14 cellular contexts compared by ENCODE assay signal in the genomic region with DNA sequence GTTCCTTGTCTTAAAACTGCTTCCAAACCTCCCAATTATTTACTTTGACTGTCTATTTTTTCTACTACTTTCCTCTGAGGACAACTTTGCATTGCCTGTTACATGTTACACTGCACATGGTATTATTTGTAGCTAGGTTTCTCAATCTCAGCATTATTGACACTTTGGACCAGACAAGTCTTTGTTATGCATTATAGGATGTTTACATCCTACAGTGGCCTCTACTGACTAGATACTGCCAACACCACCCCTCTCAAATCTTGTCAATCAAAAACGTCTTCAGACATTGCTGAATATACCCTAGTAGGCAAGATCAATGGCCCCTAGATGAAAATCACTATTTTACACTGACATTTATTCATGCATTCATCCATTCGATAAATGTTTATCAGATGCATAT.
DNase-seq lines count a peak whose midpoint lies in the region; ATAC-seq, FAIRE-seq and TF ChIP-seq lines count a peak whose summit lies in the region.
"Had no signal": no experiment of that assay in that cellular context is flagged by ENCODE, and none has a peak within 500 bp of the region (broad histone marks: within the 10 kb centered on the region; RNA-seq: fewer than 3 reads in every experiment).

No MANE protein-coding gene starts in this region.

- no peak for FAIRE-seq in K562 (lab: Jason Lieb, UNC)
- FAIRE-seq in HepG2 (lab: Jason Lieb, UNC): no peak

- H3K9me1 ChIP-seq in K562 (ENCODE audit: control insufficient read depth, insufficient read depth, low read length): no peaks in the 10 kb centered on the region

- H2AFZ ChIP-seq in K562 (ENCODE audit: low read depth, low read length) (no peak overlapping the region), HepG2 (ENCODE audit: low read length) (no peak overlapping the region)
- H2AFZ ChIP-seq: parathyroid adenoma, PC-9 had no signal

- H4K20me1 ChIP-seq in K562 (replicated peaks; ENCODE audit: control insufficient read depth, insufficient read depth, low read length): no peaks in the 10 kb centered on the region
- H4K20me1 ChIP-seq in HepG2 (ENCODE audit: insufficient read depth, low read length): no peaks in the 10 kb centered on the region

- peak; percentile 40 for TF ChIP-seq CTCF in GM12873 (IDR thresholded peaks at IDR 0.05; ENCODE audit: insufficient read depth, low read depth, low read length, missing control alignments)
- TF ChIP-seq CTCF in K562 (IDR thresholded peaks at IDR 0.05 in 2 of 3, conservative IDR thresholded peaks at IDR 0.05 in 1 of 3; ENCODE audit: insufficient read depth in 2 of 3, low read depth in 1 of 3, low read length in 3 of 3): peak in 1 of 3 experiments; percentile 22; a peak in 1 of 6 replicates
- TF ChIP-seq CTCF in HepG2 (CRISPR knock-in tag; IDR thresholded peaks at IDR 0.05): no peak

- TF ChIP-seq RAD21 in K562 (CRISPR knock-in tag; conservative IDR thresholded peaks at IDR 0.05 in 1 of 2, IDR thresholded peaks at IDR 0.05 in 1 of 2) (peak; percentile 8 to 19; a peak in 2 of 4 replicates), HepG2 (CRISPR knock-in tag; IDR thresholded peaks at IDR 0.05) (no peak)

- H3K9me3 ChIP-seq in K562 (replicated peaks; ENCODE audit: control insufficient read depth, insufficient read depth, low read depth, low read length): no peaks in the 10 kb centered on the region
- H3K9me3 ChIP-seq in HepG2 (ENCODE audit: low read length): no peaks in the 10 kb centered on the region
- H3K9me3 ChIP-seq: esophagus squamous epithelium had no signal

- CTCF ChIA-PET in K562 (lab: Yijun Ruan, JAX; ENCODE audit: low intra/inter-chr PET ratio) (no interaction called here), HepG2 (lab: Yijun Ruan, JAX; ENCODE audit: low intra/inter-chr PET ratio, low total read pairs) (no interaction called here)

- ATAC-seq in GM19463 (IDR thresholded peaks at IDR 0.05; ENCODE audit: unreplicated experiment): peak; percentile 64
- peak; percentile 79 for ATAC-seq in HG03159 (IDR thresholded peaks at IDR 0.05; ENCODE audit: unreplicated experiment)
- ATAC-seq in K562: peak; percentile 46; the same call in 2 of the 3 replicates
- ATAC-seq in HepG2: no peak
- ATAC-seq in HG03097 (IDR thresholded peaks at IDR 0.05; ENCODE audit: low FRiP score, unreplicated experiment): no peak

- H3K4me1 ChIP-seq in K562 (replicated peaks in 1 of 2; ENCODE audit: control insufficient read depth in 2 of 2, insufficient read depth in 2 of 2, low read length in 2 of 2) (no peaks in the 10 kb centered on the region), HepG2 (ENCODE audit: insufficient read depth, low read length) (no peaks in the 10 kb centered on the region)
- H3K4me1 ChIP-seq: esophagus squamous epithelium, parathyroid adenoma had no signal

- H3K27ac ChIP-seq in K562 (ENCODE audit: extremely low read depth, low read depth, low read length): no peak overlapping the region
- H3K27ac ChIP-seq in HepG2 (ENCODE audit: extremely low read length, insufficient read depth, low read length): no peak overlapping the region
- H3K27ac ChIP-seq: esophagus squamous epithelium, parathyroid adenoma, PC-9 had no signal

- WGBS in K562 (ENCODE audit: insufficient coverage, low coverage, missing lambda C conversion rate): 4% methylated on average over 2 of the region's 2 CpGs
- 0% methylated on average over 2 of the region's 2 CpGs for WGBS in HepG2 (ENCODE audit: low lambda C conversion rate)

- TF ChIP-seq POLR2A in K562 (conservative IDR thresholded peaks at IDR 0.05) (no peak), HepG2 (IDR thresholded peaks at IDR 0.05; ENCODE audit: insufficient read depth in 1 of 2, low read depth in 2 of 2, low read length in 2 of 2) (no peak)

- POLR2A ChIA-PET in K562 (lab: Yijun Ruan, JAX): interaction anchor here (1.1 kb wide), 1 partner anchor 15 kb away, joined by 3 read pairs; no protein-coding TSS in a partner anchor
- POLR2A ChIA-PET in HepG2 (lab: Yijun Ruan, JAX): no interaction called here

- H3K4me3 ChIP-seq in K562: no peak overlapping the region
- H3K4me3 ChIP-seq in HepG2 (replicated peaks in 1 of 3; ENCODE audit: insufficient read depth in 1 of 3, low read depth in 2 of 3, low read length in 3 of 3): no peak overlapping the region
- H3K4me3 ChIP-seq: esophagus squamous epithelium, PC-9 had no signal

- no TSS peak for BruUV-seq in K562 (replicated peaks; lab: Mats Ljungman, UMichigan)
- no TSS peak for BruUV-seq in HepG2 (replicated peaks; lab: Mats Ljungman, UMichigan)

- no peaks in the 10 kb centered on the region for H3K36me3 ChIP-seq in K562 (ENCODE audit: control insufficient read depth, insufficient read depth, low read length)
- no peaks in the 10 kb centered on the region for H3K36me3 ChIP-seq in HepG2 (replicated peaks in 1 of 2; ENCODE audit: control insufficient read depth in 1 of 2, insufficient read depth in 2 of 2, low read length in 2 of 2)
- H3K36me3 ChIP-seq: esophagus squamous epithelium had no signal

- intact Hi-C loops in K562 (cut with micrococcal nuclease) (no loop called here), HepG2 (cut with micrococcal nuclease; ENCODE audit: unreplicated experiment) (no loop called here)

- TF ChIP-seq EP300 in K562 (IDR thresholded peaks at IDR 0.05; ENCODE audit: low read length) (no peak), HepG2 (IDR thresholded peaks at IDR 0.05; ENCODE audit: low read depth in 2 of 2, low read length in 2 of 2) (no peak), HepG2 (CRISPR knock-in tag; IDR thresholded peaks at IDR 0.05; ENCODE audit: borderline replicate concordance) (no peak)

- H3K79me2 ChIP-seq in K562 (ENCODE audit: control insufficient read depth, insufficient read depth, low read length) (no peaks in the 10 kb centered on the region), HepG2 (ENCODE audit: insufficient read depth, low read length) (no peaks in the 10 kb centered on the region)
- H3K79me2 ChIP-seq: parathyroid adenoma had no signal

- DNase-seq in K562 (ENCODE audit: extremely low read depth in 1 of 4, low spot score in 3 of 4) (no peak), HepG2 (ENCODE audit: low spot score) (no peak), NCI-H2107 (lab: John Stamatoyannopoulos, UW) (no peak)
- no peak for DNase-seq in activated CD4-positive, CD25-positive, alpha-beta regulatory T cell treated with anti-CD3 and anti-CD28 coated beads, Interleukin-2, amount 50 U/mL, for 72 hours
- DNase-seq: CD4-positive, CD25-positive, alpha-beta regulatory T cell; esophagus squamous epithelium; PC-9; stimulated activated CD4-positive, alpha-beta T cell treated with anti-CD3 and anti-CD28 coated beads, Interleukin-2, amount 100 ng/mL, for 24 hours; stimulated activated naive CD4-positive, alpha-beta T cell treated with Interleukin-2 at 50 U/mL for 16 hours had no signal

- in situ Hi-C loops in K562 (cut with MboI) (no loop called here), HepG2 (cut with HindIII; ENCODE audit: extremely low pct_ligation_motif_present, low pct_unique_long_range_greater_than_20kb) (no loop called here)

- H3K4me2 ChIP-seq in K562 (ENCODE audit: insufficient read depth, low read length) (no peak overlapping the region), HepG2 (ENCODE audit: low read depth, low read length) (no peak overlapping the region)
- H3K4me2 ChIP-seq: PC-9 had no signal

- no peaks in the 10 kb centered on the region for H3K27me3 ChIP-seq in K562 (ENCODE audit: control insufficient read depth in 2 of 2, insufficient read depth in 2 of 2, low read length in 2 of 2)
- H3K27me3 ChIP-seq in HepG2 (ENCODE audit: control insufficient read depth in 1 of 2, insufficient read depth in 2 of 2, low read length in 2 of 2): no peaks in the 10 kb centered on the region
- H3K27me3 ChIP-seq: esophagus squamous epithelium had no signal

- no peak overlapping the region for H3K9ac ChIP-seq in K562 (ENCODE audit: insufficient read depth in 1 of 2, low read depth in 2 of 2, low read length in 2 of 2)
- no peak overlapping the region for H3K9ac ChIP-seq in HepG2 (ENCODE audit: insufficient read depth, low read depth, low read length)
- H3K9ac ChIP-seq: parathyroid adenoma had no signal

TF ChIP-seq in K562, 482 proteins besides CTCF, POLR2A, EP300 and RAD21:
- TF ChIP-seq SMAD4 (CRISPR knock-in tag; conservative IDR thresholded peaks at IDR 0.05) (no peak), ZNF165 (CRISPR knock-in tag; IDR thresholded peaks at IDR 0.05; ENCODE audit: borderline replicate concordance) (no peak)

TF ChIP-seq in HepG2, 621 proteins besides CTCF, POLR2A, EP300 and RAD21 (continues in another document):
- TF ChIP-seq, protein P1, sequence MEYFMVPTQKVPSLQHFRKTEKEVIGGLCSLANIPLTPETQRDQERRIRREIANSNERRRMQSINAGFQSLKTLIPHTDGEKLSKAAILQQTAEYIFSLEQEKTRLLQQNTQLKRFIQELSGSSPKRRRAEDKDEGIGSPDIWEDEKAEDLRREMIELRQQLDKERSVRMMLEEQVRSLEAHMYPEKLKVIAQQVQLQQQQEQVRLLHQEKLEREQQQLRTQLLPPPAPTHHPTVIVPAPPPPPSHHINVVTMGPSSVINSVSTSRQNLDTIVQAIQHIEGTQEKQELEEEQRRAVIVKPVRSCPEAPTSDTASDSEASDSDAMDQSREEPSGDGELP (IDR thresholded peaks at IDR 0.05; ENCODE audit: borderline replicate concordance, low read depth): no peak
- TF ChIP-seq MEIS2 (CRISPR knock-in tag; IDR thresholded peaks at IDR 0.05) (no peak), XRCC5 (optimal IDR thresholded peaks at IDR 0.05; ENCODE audit: low read length) (no peak), ZNF451 (CRISPR knock-in tag; IDR thresholded peaks at IDR 0.05) (no peak), PAX8 (CRISPR knock-in tag; IDR thresholded peaks at IDR 0.05; ENCODE audit: borderline replicate concordance) (no peak)
- TF ChIP-seq, protein P2, sequence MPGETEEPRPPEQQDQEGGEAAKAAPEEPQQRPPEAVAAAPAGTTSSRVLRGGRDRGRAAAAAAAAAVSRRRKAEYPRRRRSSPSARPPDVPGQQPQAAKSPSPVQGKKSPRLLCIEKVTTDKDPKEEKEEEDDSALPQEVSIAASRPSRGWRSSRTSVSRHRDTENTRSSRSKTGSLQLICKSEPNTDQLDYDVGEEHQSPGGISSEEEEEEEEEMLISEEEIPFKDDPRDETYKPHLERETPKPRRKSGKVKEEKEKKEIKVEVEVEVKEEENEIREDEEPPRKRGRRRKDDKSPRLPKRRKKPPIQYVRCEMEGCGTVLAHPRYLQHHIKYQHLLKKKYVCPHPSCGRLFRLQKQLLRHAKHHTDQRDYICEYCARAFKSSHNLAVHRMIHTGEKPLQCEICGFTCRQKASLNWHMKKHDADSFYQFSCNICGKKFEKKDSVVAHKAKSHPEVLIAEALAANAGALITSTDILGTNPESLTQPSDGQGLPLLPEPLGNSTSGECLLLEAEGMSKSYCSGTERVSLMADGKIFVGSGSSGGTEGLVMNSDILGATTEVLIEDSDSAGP (CRISPR knock-in tag; IDR thresholded peaks at IDR 0.05; ENCODE audit: borderline replicate concordance): no peak

Comparison
In these comparisons a context has a peak if more than half of its experiments do, and no peak if none do; other contexts are left out.
1. ATAC-seq: peak in GM19463 (single experiment), HG03159 (single experiment) and K562 (single experiment); none in HepG2 (single experiment) and HG03097 (single experiment).